Comparison of ENCODE assay signal across 9 cellular contexts in genomic region chr6:3849681-3850450, GRCh38. TPM values are rescaled to one million over a fixed set of nuclear protein-coding genes. Genes with fewer than 3 reads are reported as not detected.
DNase-seq lines count a peak whose midpoint lies in the region; TF ChIP-seq lines count a peak whose summit lies in the region.
"Had no signal": no experiment of that assay in that cellular context is flagged by ENCODE, and none has a peak within 500 bp of the region (broad histone marks: within the 10 kb centered on the region; RNA-seq: fewer than 3 reads in every experiment).

No MANE protein-coding gene starts in this region.

- TF ChIP-seq EP300 in Ishikawa (IDR thresholded peaks at IDR 0.05; ENCODE audit: borderline replicate concordance): no peak

- peak overlapping the region; percentile 80 to 87 for H3K4me3 Mint-ChIP-seq in CD14-positive monocyte

- H3K9me3 Mint-ChIP-seq in CD14-positive monocyte: peaks cover 11 to 25% (median 14%) of the 10 kb centered on the region in 7 donors

- peak overlapping the region in 1 of 7 donors; percentile 64 for H3K27ac Mint-ChIP-seq in CD14-positive monocyte

- H3K4me1 Mint-ChIP-seq in CD14-positive monocyte: peaks cover 9% of the 10 kb centered on the region

- no peak for TF ChIP-seq RAD21 in Ishikawa (IDR thresholded peaks at IDR 0.05; ENCODE audit: low read depth)

- no peaks in the 10 kb centered on the region for H3K36me3 ChIP-seq in duodenal mucosa (ENCODE audit: control insufficient read depth in 1 of 2, insufficient read depth in 2 of 2, low read length in 2 of 2)

- no peak for DNase-seq in CD14-positive monocyte (ENCODE audit: low spot score)
- DNase-seq in mucosa of gallbladder (ENCODE audit: low spot score): peak; percentile 21
- DNase-seq in NCI-H1694 (lab: John Stamatoyannopoulos, UW): no peak
- no peak for DNase-seq in SW480 (ENCODE audit: low spot score)
- no peak for DNase-seq in GOT3 (lab: John Stamatoyannopoulos, UW)
- no peak for DNase-seq in HEK293T (ENCODE audit: extremely low spot score)

- peak overlapping the region; percentile 73 for H3K9ac ChIP-seq in duodenal mucosa (ENCODE audit: low read depth in 1 of 2, low read length in 2 of 2)

- H3K27me3 Mint-ChIP-seq in CD14-positive monocyte (ENCODE audit: low read depth in 3 of 3): peaks cover 0 to 9% (median 0%) of the 10 kb centered on the region in 3 donors

- peaks cover 12 to 16% of the 10 kb centered on the region in 2 donors for H3K4me1 ChIP-seq in duodenal mucosa (ENCODE audit: control insufficient read depth in 1 of 2, insufficient read depth in 2 of 2, low read length in 2 of 2)

- H3K36me3 Mint-ChIP-seq in CD14-positive monocyte: no peaks in the 10 kb centered on the region

- intact Hi-C loops in CD14-positive monocyte (cut with micrococcal nuclease): no loop called here

- no peak for TF ChIP-seq CTCF in CD14-positive monocyte (IDR thresholded peaks at IDR 0.05)

- POLR2A ChIA-PET in HEK293T (lab: Yijun Ruan, JAX): interaction anchor here (1.0 to 1.9 kb wide), 4 partner anchors 12 to 171 kb away, joined by 3 to 7 read pairs (median 4); a partner anchor contains a TSS

- H3K9me3 ChIP-seq in duodenal mucosa (ENCODE audit: control insufficient read depth in 1 of 2, low read length in 2 of 2): no peaks in the 10 kb centered on the region

- no peaks in the 10 kb centered on the region for H3K27me3 ChIP-seq in duodenal mucosa (ENCODE audit: control insufficient read depth in 1 of 2, insufficient read depth in 2 of 2, low read length in 2 of 2)

- no peak overlapping the region for H3K27ac ChIP-seq in duodenal mucosa (ENCODE audit: low read depth, low read length)
- H3K27ac ChIP-seq: epithelial cell of prostate had no signal

- H3K4me3 ChIP-seq in duodenal mucosa (ENCODE audit: low read depth in 1 of 2, low read length in 2 of 2): peak overlapping the region; percentile 81 to 85

- CTCF ChIA-PET in HEK293T (lab: Yijun Ruan, JAX): interaction anchor here (0.5 to 2.7 kb wide), 23 partner anchors 8 to 473 kb away, joined by 3 to 44 read pairs (median 4); no protein-coding TSS in a partner anchor

TF ChIP-seq in Ishikawa, 13 proteins besides CTCF, POLR2A, EP300 and RAD21:
- TF ChIP-seq, protein P1, sequence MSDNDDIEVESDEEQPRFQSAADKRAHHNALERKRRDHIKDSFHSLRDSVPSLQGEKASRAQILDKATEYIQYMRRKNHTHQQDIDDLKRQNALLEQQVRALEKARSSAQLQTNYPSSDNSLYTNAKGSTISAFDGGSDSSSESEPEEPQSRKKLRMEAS (IDR thresholded peaks at IDR 0.05): peak; percentile 74
- TF ChIP-seq NFIC (IDR thresholded peaks at IDR 0.05) (peak; percentile 69; the same call in 1 of the 2 replicates), TAF1 (IDR thresholded peaks at IDR 0.05; ENCODE audit: low read depth) (no peak)

TF ChIP-seq in HEK293T, 16 proteins besides CTCF, POLR2A, EP300 and RAD21:
- TF ChIP-seq FOXA1 (IDR thresholded peaks at IDR 0.05) (no peak), HDGF (IDR thresholded peaks at IDR 0.05; ENCODE audit: borderline replicate concordance) (no peak), FOXM1 (IDR thresholded peaks at IDR 0.05; ENCODE audit: borderline replicate concordance) (no peak), BHLHE40 (IDR thresholded peaks at IDR 0.05; ENCODE audit: borderline replicate concordance) (no peak), FOXK2 (IDR thresholded peaks at IDR 0.05) (no peak), SP1 (IDR thresholded peaks at IDR 0.05) (no peak), ELF4 (IDR thresholded peaks at IDR 0.05) (no peak), ZNF384 (IDR thresholded peaks at IDR 0.05) (no peak), LEF1 (IDR thresholded peaks at IDR 0.05; ENCODE audit: borderline replicate concordance) (no peak)
- TF ChIP-seq, protein P2, sequence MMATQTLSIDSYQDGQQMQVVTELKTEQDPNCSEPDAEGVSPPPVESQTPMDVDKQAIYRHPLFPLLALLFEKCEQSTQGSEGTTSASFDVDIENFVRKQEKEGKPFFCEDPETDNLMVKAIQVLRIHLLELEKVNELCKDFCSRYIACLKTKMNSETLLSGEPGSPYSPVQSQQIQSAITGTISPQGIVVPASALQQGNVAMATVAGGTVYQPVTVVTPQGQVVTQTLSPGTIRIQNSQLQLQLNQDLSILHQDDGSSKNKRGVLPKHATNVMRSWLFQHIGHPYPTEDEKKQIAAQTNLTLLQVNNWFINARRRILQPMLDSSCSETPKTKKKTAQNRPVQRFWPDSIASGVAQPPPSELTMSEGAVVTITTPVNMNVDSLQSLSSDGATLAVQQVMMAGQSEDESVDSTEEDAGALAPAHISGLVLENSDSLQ (IDR thresholded peaks at IDR 0.05): no peak

RNA-seq across cellular contexts. Expression of gene FAM50B, which starts 0.7 kb away (rescaled TPM):
- 1 to 10 TPM; 3.0 to 3.3 TPM for polyA plus RNA-seq in CD14-positive monocyte
- total RNA-seq in mucosa of gallbladder: 24.8 TPM
